19 cellular contexts compared by ENCODE assay signal in the genomic region with DNA sequence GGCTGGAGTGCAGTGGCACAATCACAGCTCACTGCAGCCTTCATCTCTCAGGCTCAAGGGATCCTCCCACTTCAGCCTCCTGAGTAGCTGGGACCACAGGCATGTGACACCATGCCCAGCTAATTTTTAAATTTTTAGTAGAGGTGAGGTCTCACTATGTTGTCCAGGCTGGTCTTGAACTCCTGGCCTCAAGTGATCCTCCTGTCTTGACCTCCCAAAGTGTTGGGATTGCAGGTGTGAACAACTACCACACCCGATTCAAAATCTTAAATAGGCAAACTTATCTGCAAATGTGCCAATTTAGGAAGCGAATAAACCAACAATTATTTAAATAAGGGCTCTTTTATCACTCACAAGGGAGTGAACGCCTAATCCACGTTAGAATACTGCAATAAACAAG. TPM values are rescaled to one million over a fixed set of nuclear protein-coding genes. Genes with fewer than 3 reads are reported as not detected.
DNase-seq lines count a peak whose midpoint lies in the region; ATAC-seq and TF ChIP-seq lines count a peak whose summit lies in the region.
"Had no signal": no experiment of that assay in that cellular context is flagged by ENCODE, and none has a peak within 500 bp of the region (broad histone marks: within the 10 kb centered on the region; RNA-seq: fewer than 3 reads in every experiment).

No MANE protein-coding gene starts in this region.

- no peak for TF ChIP-seq CTCF in MCF 10A (IDR thresholded peaks at IDR 0.05; ENCODE audit: unreplicated experiment)
- TF ChIP-seq CTCF in thoracic aorta (IDR thresholded peaks at IDR 0.05) = no peak

- H3K4me1 Mint-ChIP-seq in IgD-negative memory B cell (peaks cover 37 to 42% (median 38%) of the 10 kb centered on the region in 3 donors), MCF 10A (ENCODE audit: insufficient read depth, unreplicated experiment) (peaks cover 34% of the 10 kb centered on the region)
- H3K4me1 Mint-ChIP-seq in activated T-helper 2 cell treated with anti-CD3 and anti-CD28 coated beads, Interferon-gamma antibody, Interleukin-2, Interleukin-4, amounts not matched to agents 10 μg/mL and 5 μg/mL and 100 μg/mL, durations not matched to agents 14 hours and 24 hours and 36 hours (ENCODE audit: low read depth) = peaks cover 27% of the 10 kb centered on the region

- no peaks in the 10 kb centered on the region for H3K27me3 ChIP-seq in mesenchymal stem cell (ENCODE audit: control insufficient read depth in 1 of 2, insufficient read depth in 1 of 2, low read length in 2 of 2)
- H3K27me3 ChIP-seq in thoracic aorta (replicated peaks; ENCODE audit: insufficient read depth) = no peaks in the 10 kb centered on the region

- H3K27ac Mint-ChIP-seq in IgD-negative memory B cell = peak overlapping the region; percentile 75 to 99 (median 94)
- peak overlapping the region; percentile 100 for H3K27ac Mint-ChIP-seq in MCF 10A (ENCODE audit: low read depth, unreplicated experiment)
- H3K27ac Mint-ChIP-seq in activated T-helper 2 cell treated with anti-CD3 and anti-CD28 coated beads, Interferon-gamma antibody, Interleukin-2, Interleukin-4, amounts not matched to agents 10 μg/mL and 5 μg/mL and 100 μg/mL, durations not matched to agents 14 hours and 24 hours and 36 hours = no peak overlapping the region
- H3K27ac Mint-ChIP-seq: activated naive CD8-positive, alpha-beta T cell had no signal

- POLR2A ChIA-PET in MCF 10A (lab: Yijun Ruan, JAX) = interaction anchor here (0.8 to 10.7 kb wide), 2 partner anchors 6 to 176 kb away, joined by 3 to 214 read pairs; partner anchors contain the start of gene WEE1

- CTCF ChIA-PET in MCF 10A (lab: Yijun Ruan, JAX) = no interaction called here

- no peak overlapping the region for H2BK120ac ChIP-seq in mesenchymal stem cell (ENCODE audit: low read depth, low read length)

- H4K8ac ChIP-seq in mesenchymal stem cell (ENCODE audit: low read length) = no peak overlapping the region

- no peak overlapping the region for H3K14ac ChIP-seq in mesenchymal stem cell (ENCODE audit: low read length in 2 of 2)

- H4K91ac ChIP-seq in mesenchymal stem cell (ENCODE audit: low read length) = no peak overlapping the region

- no peak overlapping the region for H3K9ac ChIP-seq in mesenchymal stem cell (ENCODE audit: low read length)

- H3K36me3 Mint-ChIP-seq in IgD-negative memory B cell = no peaks in the 10 kb centered on the region
- peaks cover 14% of the 10 kb centered on the region for H3K36me3 Mint-ChIP-seq in MCF 10A (ENCODE audit: insufficient read depth, unreplicated experiment)
- H3K36me3 Mint-ChIP-seq in activated T-helper 2 cell treated with anti-CD3 and anti-CD28 coated beads, Interferon-gamma antibody, Interleukin-2, Interleukin-4, amounts not matched to agents 10 μg/mL and 5 μg/mL and 100 μg/mL, durations not matched to agents 14 hours and 24 hours and 36 hours (ENCODE audit: low read depth) = peaks cover 8% of the 10 kb centered on the region
- H3K36me3 Mint-ChIP-seq: CD14-positive monocyte had no signal

- WGBS in mesenchymal stem cell = 100% methylated on average over 4 of the region's 4 CpGs

- no peak overlapping the region for H3K4me3 ChIP-seq in mesenchymal stem cell (ENCODE audit: insufficient read depth in 1 of 2, low read depth in 1 of 2, low read length in 2 of 2)
- H3K4me3 ChIP-seq in thoracic aorta = no peak overlapping the region

- intact Hi-C loops in MCF 10A (cut with micrococcal nuclease) = loop anchor here (5.0 kb wide), 1 partner anchor 208 kb away; no protein-coding TSS in a partner anchor
- intact Hi-C loops in activated T-helper 2 cell treated with anti-CD3 and anti-CD28 coated beads, Interferon-gamma antibody, Interleukin-2, Interleukin-4, amounts not matched to agents 10 μg/mL and 5 μg/mL and 100 μg/mL, durations not matched to agents 14 hours and 24 hours and 36 hours (cut with micrococcal nuclease) = loop anchor here (5.0 to 10.0 kb wide), 3 partner anchors 176 to 886 kb away; partner anchors contain the start of genes RPL27A and TRIM66

- no peak overlapping the region for H3K4me2 ChIP-seq in mesenchymal stem cell (ENCODE audit: low read length, poor library complexity, severe bottlenecking)

- H2BK5ac ChIP-seq in mesenchymal stem cell (ENCODE audit: low read depth, low read length, poor library complexity, severe bottlenecking) = no peak overlapping the region

- H3K4me1 ChIP-seq in mesenchymal stem cell (ENCODE audit: control insufficient read depth, insufficient read depth, low read depth, low read length) = peaks cover 14% of the 10 kb centered on the region
- peaks cover 16 to 56% of the 10 kb centered on the region in 2 donors for H3K4me1 ChIP-seq in thoracic aorta (ENCODE audit: control insufficient read depth in 1 of 2, low read depth in 2 of 2)

- peak overlapping the region in 1 of 2 experiments; percentile 26 for H3K4ac ChIP-seq in mesenchymal stem cell (ENCODE audit: low read depth in 1 of 2, low read length in 2 of 2)

- H3K36me3 ChIP-seq in mesenchymal stem cell (ENCODE audit: control insufficient read depth in 1 of 2, insufficient read depth in 2 of 2, low read depth in 1 of 2, low read length in 2 of 2) = no peaks in the 10 kb centered on the region
- H3K36me3 ChIP-seq in thoracic aorta = no peaks in the 10 kb centered on the region

- H2AK5ac ChIP-seq in mesenchymal stem cell (ENCODE audit: low read length, severe bottlenecking) = peak overlapping the region; percentile 40

- H3K23ac ChIP-seq in mesenchymal stem cell (ENCODE audit: low read length in 2 of 2) = no peak overlapping the region

- H3K79me1 ChIP-seq in mesenchymal stem cell (replicated peaks; ENCODE audit: low read length, poor library complexity, severe bottlenecking) = peaks cover 4% of the 10 kb centered on the region

- peaks cover 1% of the 10 kb centered on the region for H3K27me3 Mint-ChIP-seq in IgD-negative memory B cell
- no peaks in the 10 kb centered on the region for H3K27me3 Mint-ChIP-seq in MCF 10A (ENCODE audit: insufficient read depth, unreplicated experiment)
- peaks cover 2% of the 10 kb centered on the region for H3K27me3 Mint-ChIP-seq in activated T-helper 2 cell treated with anti-CD3 and anti-CD28 coated beads, Interferon-gamma antibody, Interleukin-2, Interleukin-4, amounts not matched to agents 10 μg/mL and 5 μg/mL and 100 μg/mL, durations not matched to agents 14 hours and 24 hours and 36 hours (ENCODE audit: low read depth)
- H3K27me3 Mint-ChIP-seq: central memory CD8-positive, alpha-beta T cell had no signal

- H2BK15ac ChIP-seq in mesenchymal stem cell (ENCODE audit: low read depth, poor library complexity, severe bottlenecking) = no peak overlapping the region

- no peaks in the 10 kb centered on the region for H3K9me3 ChIP-seq in mesenchymal stem cell (ENCODE audit: control insufficient read depth, low read length)
- no peaks in the 10 kb centered on the region for H3K9me3 ChIP-seq in thoracic aorta

- no TSS peak for BruUV-seq in MCF 10A (replicated peaks; lab: Mats Ljungman, UMichigan)

- H3K4me3 Mint-ChIP-seq in IgD-negative memory B cell = peak overlapping the region in 2 of 4 donors; percentile 58 to 83
- peak overlapping the region; percentile 43 for H3K4me3 Mint-ChIP-seq in MCF 10A (ENCODE audit: unreplicated experiment)
- H3K4me3 Mint-ChIP-seq in activated T-helper 2 cell treated with anti-CD3 and anti-CD28 coated beads, Interferon-gamma antibody, Interleukin-2, Interleukin-4, amounts not matched to agents 10 μg/mL and 5 μg/mL and 100 μg/mL, durations not matched to agents 14 hours and 24 hours and 36 hours (ENCODE audit: low read depth) = no peak overlapping the region
- H3K4me3 Mint-ChIP-seq: activated naive CD8-positive, alpha-beta T cell; CD14-positive monocyte; central memory CD8-positive, alpha-beta T cell had no signal

- H3K9me3 Mint-ChIP-seq in IgD-negative memory B cell (no peaks in the 10 kb centered on the region), MCF 10A (ENCODE audit: unreplicated experiment) (no peaks in the 10 kb centered on the region)
- H3K9me3 Mint-ChIP-seq in activated T-helper 2 cell treated with anti-CD3 and anti-CD28 coated beads, Interferon-gamma antibody, Interleukin-2, Interleukin-4, amounts not matched to agents 10 μg/mL and 5 μg/mL and 100 μg/mL, durations not matched to agents 14 hours and 24 hours and 36 hours = no peaks in the 10 kb centered on the region
- H3K9me3 Mint-ChIP-seq: CD14-positive monocyte; central memory CD8-positive, alpha-beta T cell had no signal

- no peak overlapping the region for H3K27ac ChIP-seq in mesenchymal stem cell (ENCODE audit: low read length, poor library complexity, severe bottlenecking)
- peak overlapping the region; percentile 93 to 95 for H3K27ac ChIP-seq in thoracic aorta
- H3K27ac ChIP-seq: WERI-Rb-1 had no signal

- ATAC-seq in thoracic aorta (ENCODE audit: insufficient number of reproducible peaks, low FRiP score, low read depth) (no peak), GM19463 (IDR thresholded peaks at IDR 0.05; ENCODE audit: unreplicated experiment) (no peak)
- ATAC-seq: SK-N-SH treated with all-trans-retinoic acid at 6 μM for 48 hours had no signal

- H2BK12ac ChIP-seq in mesenchymal stem cell (ENCODE audit: low read length in 2 of 2) = peak overlapping the region; percentile 37 to 76

- no peak overlapping the region for H2AFZ ChIP-seq in mesenchymal stem cell (ENCODE audit: low read depth, low read length)

- no peak for DNase-seq in MCF 10A (ENCODE audit: unreplicated experiment)
- no peak for DNase-seq in mesenchymal stem cell
- no peak for DNase-seq in thoracic aorta (ENCODE audit: low spot score)
- no peak for DNase-seq in HCEC 1CT
- DNase-seq in NCI-H446 (lab: John Stamatoyannopoulos, UW) = no peak
- DNase-seq in activated T-helper 2 cell treated with anti-CD3 and anti-CD28 coated beads, Interferon-gamma antibody, Interleukin-2, Interleukin-4, amounts not matched to agents 10 μg/mL and 5 μg/mL and 100 μg/mL, durations not matched to agents 14 hours and 24 hours and 36 hours (ENCODE audit: low spot score) = no peak
- DNase-seq: activated CD8-positive, alpha-beta memory T cell treated with anti-CD3 and anti-CD28 coated beads, Interleukin-2, amount 50 U/mL, for 4 hours; GDM1; hippocampal formation; NCI-H2081 treated with DMSO at 0.1 percent for 48 hours; posterior cingulate gyrus; stimulated activated CD4-positive, alpha-beta T cell treated with anti-CD3 and anti-CD28 coated beads, Interleukin-1b, Interleukin-23, amount 100 ng/mL, for 48 hours; WERI-Rb-1 had no signal

- H3K18ac ChIP-seq in mesenchymal stem cell (ENCODE audit: low read depth in 1 of 2, low read length in 2 of 2) = no peak overlapping the region

RNA-seq across cellular contexts. Expression of gene WEE1, which starts 3.2 kb away (rescaled TPM):
- polyA plus RNA-seq in IgD-negative memory B cell = 47.8 TPM
- total RNA-seq in MCF 10A (2022) (28.7 and 34.5 TPM in 2 replicates), thoracic aorta (10 to 100 TPM; 36.9 to 44.3 TPM)
- polyA plus RNA-seq in mesenchymal stem cell (2013, experiment 1 of 2) = 7.5 TPM
- 7.5 TPM for polyA plus RNA-seq in mesenchymal stem cell (2013, experiment 2 of 2)
- 48.6 and 49.6 TPM in 2 replicates for total RNA-seq in activated T-helper 2 cell treated with anti-CD3 and anti-CD28 coated beads, Interferon-gamma antibody, Interleukin-2, Interleukin-4, amounts not matched to agents 10 μg/mL and 5 μg/mL and 100 μg/mL, durations not matched to agents 14 hours and 24 hours and 36 hours
